ENCODE assay signal across 33 cellular contexts in the genomic region with DNA sequence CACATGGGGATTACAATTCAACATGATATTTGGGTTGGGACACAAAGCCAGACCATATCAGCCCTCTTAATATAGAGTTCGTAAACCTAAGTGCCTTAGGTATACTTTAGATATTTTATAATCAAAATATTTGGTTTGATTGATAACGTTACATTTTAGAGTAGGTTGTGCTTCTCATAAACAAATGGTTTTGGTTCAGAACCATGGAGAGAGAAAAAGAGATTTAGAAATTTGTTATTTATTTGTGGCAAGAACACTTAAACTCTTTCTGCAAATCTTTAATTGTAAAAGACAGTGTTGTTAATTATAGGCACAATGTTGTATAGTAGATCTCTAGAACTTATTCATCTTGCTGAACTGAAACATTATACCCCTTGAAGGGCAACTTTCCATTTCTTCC.
"Had no signal": no experiment of that assay in that cellular context is flagged by ENCODE, and none has a peak within 500 bp of the region (broad histone marks: within the 10 kb centered on the region; RNA-seq: fewer than 3 reads in every experiment).

No MANE protein-coding gene starts in this region.

- H3K4me2 ChIP-seq: KMS-11 had no signal

- H3K27ac ChIP-seq: KMS-11 had no signal

- H3K4me3 ChIP-seq: MG63 had no signal

- H3K9ac ChIP-seq: KMS-11 had no signal

- H3K36me3 ChIP-seq: MG63 had no signal

- H3K27me3 ChIP-seq: MG63 had no signal

- H3K9me3 ChIP-seq: MG63 had no signal

- DNase-seq: Karpas-422, Kasumi-1, MG63, MM.1S, MV-4-11, NCI-H1048, NCI-H1092 treated with DMSO at 0.1 percent for 48 hours, NCI-H1105, NCI-H1105 treated with DMSO at 0.1 percent for 48 hours, NCI-H1417 treated with DMSO at 0.1 percent for 48 hours, NCI-H1436, NCI-H1436 treated with DMSO at 0.1 percent for 48 hours, NCI-H146, NCI-H1694, NCI-H1694 treated with DMSO at 0.1 percent for 48 hours, NCI-H187, NCI-H187 treated with DMSO at 0.1 percent for 48 hours, NCI-H1930, NCI-H2029, NCI-H2029 treated with DMSO at 0.1 percent for 48 hours, NCI-H2081, NCI-H2081 treated with DMSO at 0.1 percent for 48 hours, NCI-H2107, NCI-H2171, NCI-H2171 treated with DMSO at 0.1 percent for 48 hours, NCI-H2227 treated with DMSO at 0.1 percent for 48 hours, NCI-H226, NCI-H345, NCI-H446, NCI-H446 treated with DMSO at 0.1 percent for 48 hours, NCI-H510A, NCI-H510A treated with DMSO at 0.1 percent for 48 hours had no signal
